ENCODE assay signal across 17 cellular contexts in genomic region chr13:43196171-43196611, GRCh38.
DNase-seq lines count a peak whose midpoint lies in the region; ATAC-seq and TF ChIP-seq lines count a peak whose summit lies in the region.
"Had no signal": no experiment of that assay in that cellular context is flagged by ENCODE, and none has a peak within 500 bp of the region (broad histone marks: within the 10 kb centered on the region; RNA-seq: fewer than 3 reads in every experiment).

No MANE protein-coding gene starts in this region.

- no peak overlapping the region for H2AFZ ChIP-seq in osteoblast (ENCODE audit: low read length)

- BruUV-seq in A673 (replicated peaks; lab: Mats Ljungman, UMichigan) = no TSS peak

- no peak overlapping the region for H3K27ac ChIP-seq in A673 (ENCODE audit: low read depth, low read length, poor library complexity, severe bottlenecking)
- no peak overlapping the region for H3K27ac ChIP-seq in right cardiac atrium (ENCODE audit: low read length)
- H3K27ac ChIP-seq in upper lobe of right lung = no peak overlapping the region
- no peak overlapping the region for H3K27ac ChIP-seq in osteoblast (ENCODE audit: low read depth, low read length)
- H3K27ac ChIP-seq: spleen, tibial nerve had no signal

- POLR2A ChIA-PET in A673 (lab: Charles Lee; ENCODE audit: low non-redundant PET) = no interaction called here

- H3K9me3 ChIP-seq in A673 (ENCODE audit: low read depth, low read length, poor library complexity, severe bottlenecking) (no peaks in the 10 kb centered on the region), right cardiac atrium (ENCODE audit: control insufficient read depth, low read length) (no peaks in the 10 kb centered on the region), upper lobe of right lung (no peaks in the 10 kb centered on the region), osteoblast (ENCODE audit: low read depth, low read length) (no peaks in the 10 kb centered on the region)
- H3K9me3 ChIP-seq: spleen, tibial nerve had no signal

- CTCF ChIA-PET in A673 (lab: Charles Lee) = no interaction called here

- peak; percentile 64 to 72 for ATAC-seq in right cardiac atrium
- no peak for ATAC-seq in upper lobe of right lung
- ATAC-seq: natural killer cell treated with Interleukin-12 subunit alpha and Interleukin-12 subunit beta and Interleukin-15 and Interleukin-18, amount 100 ng/mL, for 72 hours had no signal

- H3K27me3 ChIP-seq in A673 (replicated peaks; ENCODE audit: insufficient read depth, low read depth, low read length, poor library complexity) = no peaks in the 10 kb centered on the region
- H3K27me3 ChIP-seq in right cardiac atrium (ENCODE audit: control insufficient read depth, insufficient read depth) = no peaks in the 10 kb centered on the region
- no peaks in the 10 kb centered on the region for H3K27me3 ChIP-seq in upper lobe of right lung
- no peaks in the 10 kb centered on the region for H3K27me3 ChIP-seq in osteoblast (ENCODE audit: insufficient read depth, low read length)
- H3K27me3 ChIP-seq: tibial nerve had no signal

- H3K4me2 ChIP-seq in osteoblast (ENCODE audit: insufficient read depth, low read length) = no peak overlapping the region

- DNase-seq in A673 (ENCODE audit: low spot score) = peak; percentile 46
- DNase-seq in M059J (ENCODE audit: low read depth) = peak; percentile 7
- peak; percentile 4 for DNase-seq in astrocyte of the spinal cord (ENCODE audit: low read depth, low spot score)
- DNase-seq in right cardiac atrium = peak; percentile 49 to 71 (median 62)
- DNase-seq in upper lobe of right lung = no peak
- no peak for DNase-seq in osteoblast (ENCODE audit: insufficient read length, low spot score, missing footprints)
- no peak for DNase-seq in stimulated activated CD4-positive, alpha-beta T cell treated with anti-CD3 and anti-CD28 coated beads, Interleukin-2, amount 100 ng/mL, for 48 hours
- no peak for DNase-seq in NCI-H1048 (lab: John Stamatoyannopoulos, UW)
- DNase-seq: activated CD4-positive, alpha-beta memory T cell treated with anti-CD3 and anti-CD28 coated beads for 36 hours; activated gamma-delta T cell; DMS79; HCEC 1CT; NCI-H1417 treated with DMSO at 0.1 percent for 48 hours; spleen; T-helper 1 cell had no signal

- in situ Hi-C loops in astrocyte of the spinal cord (cut with HindIII; ENCODE audit: low sequenced_read_pairs) = no loop called here

- H3K4me3 ChIP-seq in A673 (ENCODE audit: low read depth, low read length, poor library complexity, severe bottlenecking) = no peak overlapping the region
- H3K4me3 ChIP-seq in astrocyte of the spinal cord (ENCODE audit: low read depth, low read length) = no peak overlapping the region
- no peak overlapping the region for H3K4me3 ChIP-seq in right cardiac atrium (ENCODE audit: low read length)
- H3K4me3 ChIP-seq in upper lobe of right lung = no peak overlapping the region
- H3K4me3 ChIP-seq in osteoblast (ENCODE audit: insufficient read depth, low read length) = no peak overlapping the region
- H3K4me3 ChIP-seq: spleen, tibial nerve had no signal

- H3K4me1 ChIP-seq in A673 (ENCODE audit: insufficient read depth, low read length, poor library complexity, severe bottlenecking) (peaks cover 5% of the 10 kb centered on the region), right cardiac atrium (ENCODE audit: control insufficient read depth, insufficient read depth, low read length) (peaks cover 2% of the 10 kb centered on the region), upper lobe of right lung (no peaks in the 10 kb centered on the region), osteoblast (ENCODE audit: insufficient read depth, low read length) (no peaks in the 10 kb centered on the region)
- H3K4me1 ChIP-seq: spleen, tibial nerve had no signal

- H4K20me1 ChIP-seq in osteoblast (ENCODE audit: insufficient read depth, low read length) = no peaks in the 10 kb centered on the region

- TF ChIP-seq CTCF in A673 (conservative IDR thresholded peaks at IDR 0.05; ENCODE audit: low read depth, low read length) (peak; percentile 43), astrocyte of the spinal cord (IDR thresholded peaks at IDR 0.05; ENCODE audit: low read depth, low read length) (peak; percentile 14), upper lobe of right lung (IDR thresholded peaks at IDR 0.05) (no peak), osteoblast (IDR thresholded peaks at IDR 0.05; ENCODE audit: extremely low read depth, low read depth, low read length) (no peak)

- 25% methylated on average over 4 of the region's 4 CpGs for WGBS in right cardiac atrium

- intact Hi-C loops in A673 (cut with micrococcal nuclease; ENCODE audit: unreplicated experiment) (loop anchor here (10.0 kb wide), 1 partner anchor 609 kb away; no protein-coding TSS in a partner anchor), right cardiac atrium (cut with DNase I) (no loop called here), upper lobe of right lung (cut with DNase I) (no loop called here)

- H3K36me3 ChIP-seq in A673 (ENCODE audit: insufficient read depth, low read length, poor library complexity, severe bottlenecking) = no peaks in the 10 kb centered on the region
- H3K36me3 ChIP-seq in upper lobe of right lung = no peaks in the 10 kb centered on the region
- no peaks in the 10 kb centered on the region for H3K36me3 ChIP-seq in osteoblast (ENCODE audit: insufficient read depth, low read length)
- H3K36me3 ChIP-seq: spleen, tibial nerve had no signal

- no peaks in the 10 kb centered on the region for H3K79me2 ChIP-seq in osteoblast (ENCODE audit: insufficient read depth, low read length)

Comparison
In these comparisons a context has a peak if more than half of its experiments do, and no peak if none do; other contexts are left out.
1. DNase-seq: peak in A673 (single experiment), M059J (single experiment), astrocyte of the spinal cord (single experiment) and right cardiac atrium (3 of 3); none in upper lobe of right lung (single experiment), osteoblast (single experiment), stimulated activated CD4-positive, alpha-beta T cell treated with anti-CD3 and anti-CD28 coated beads, Interleukin-2, amount 100 ng/mL, for 48 hours (0 of 2) and NCI-H1048 (single experiment).
2. CTCF ChIP-seq: peak in A673 (single experiment) and astrocyte of the spinal cord (single experiment); none in upper lobe of right lung (single experiment) and osteoblast (single experiment).